Comparison of ENCODE assay signal across 19 cellular contexts in the genomic region with DNA sequence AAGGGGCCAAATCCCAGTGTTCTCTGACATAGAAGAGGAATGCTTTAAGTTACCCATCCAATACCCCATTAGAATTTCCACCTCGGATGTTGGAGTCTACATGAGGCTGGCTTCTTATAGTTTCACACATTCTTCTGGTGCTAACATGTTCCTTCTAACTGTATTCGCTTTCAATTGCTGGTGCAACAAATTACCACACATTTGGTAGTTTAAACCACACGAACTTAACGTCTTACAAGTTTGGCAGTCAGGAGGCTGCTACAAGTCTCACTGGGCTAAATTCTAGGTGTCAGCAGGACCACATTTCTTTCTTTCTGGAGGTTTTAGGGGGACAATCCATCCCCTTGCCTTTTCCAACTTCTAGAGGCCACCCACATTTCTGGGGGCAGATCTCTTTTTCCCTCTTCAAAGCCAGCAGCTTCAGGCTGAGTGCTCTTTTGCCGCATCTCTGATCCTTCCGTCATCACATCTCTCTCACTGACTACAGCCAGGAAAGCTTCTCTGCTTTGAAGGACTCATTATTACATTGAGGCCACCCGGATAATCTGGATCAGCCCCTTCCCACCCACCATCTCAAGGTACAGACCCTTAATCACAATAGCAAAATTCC. TPM values are rescaled to one million over a fixed set of nuclear protein-coding genes. Genes with fewer than 3 reads are reported as not detected.
"Had no signal": no experiment of that assay in that cellular context is flagged by ENCODE, and none has a peak within 500 bp of the region (broad histone marks: within the 10 kb centered on the region; RNA-seq: fewer than 3 reads in every experiment).

No MANE protein-coding gene starts in this region.

- DNase-seq: activated CD4-positive, alpha-beta T cell treated with anti-CD3 and anti-CD28 coated beads, Interleukin-2, amount 50 U/mL, for 1 hour; activated CD8-positive, alpha-beta memory T cell treated with anti-CD3 and anti-CD28 coated beads for 24 hours; activated naive CD8-positive, alpha-beta T cell treated with anti-CD3 and anti-CD28 coated beads for 36 hours; cortex of kidney; effector CD8-positive, alpha-beta T cell; esophagus squamous epithelium; islet precursor cell; mammary epithelial cell; mucosa of descending colon; naive thymus-derived CD4-positive, alpha-beta T cell; small intestine; stimulated activated naive CD8-positive, alpha-beta T cell treated with anti-CD3 and anti-CD28 coated beads, Interleukin-15, Interleukin-2, amounts not matched to agents 100 U/mL and 50 U/mL, for 24 hours; T-helper 9 cell; trophoblast cell had no signal

- H3K36me3 ChIP-seq: esophagus squamous epithelium had no signal

- H3K4me3 ChIP-seq: esophagus squamous epithelium, hepatocyte, mucosa of descending colon had no signal

- ATAC-seq: activated CD4-positive, CD25-positive, alpha-beta regulatory T cell treated with anti-CD3 and anti-CD28 coated beads, Interleukin-2, amount 50 U/mL, for 24 hours; left lobe of liver; mucosa of descending colon; naive thymus-derived CD4-positive, alpha-beta T cell; stimulated activated naive CD8-positive, alpha-beta T cell treated with anti-CD3 and anti-CD28 coated beads, Interleukin-15, Interleukin-2, amounts not matched to agents 100 U/mL and 50 U/mL, for 24 hours had no signal

- H3K9me3 Mint-ChIP-seq: activated naive CD8-positive, alpha-beta T cell treated with anti-CD3 and anti-CD28 coated beads for 36 hours had no signal

- H3K9me3 ChIP-seq: esophagus squamous epithelium, mucosa of descending colon had no signal

- H3K27me3 ChIP-seq: esophagus squamous epithelium, hepatocyte had no signal

- H3K4me2 ChIP-seq: hepatocyte had no signal

- H3K4me3 Mint-ChIP-seq: activated naive CD8-positive, alpha-beta T cell treated with anti-CD3 and anti-CD28 coated beads for 36 hours; naive thymus-derived CD4-positive, alpha-beta T cell had no signal

- H2AFZ ChIP-seq: hepatocyte had no signal

- H3K79me2 ChIP-seq: hepatocyte had no signal

- H3K27ac Mint-ChIP-seq: activated naive CD8-positive, alpha-beta T cell treated with anti-CD3 and anti-CD28 coated beads for 36 hours; naive thymus-derived CD4-positive, alpha-beta T cell had no signal

RNA-seq across cellular contexts. Expression of a gene that starts 5.1 kb away (rescaled TPM):
- total RNA-seq: endothelial cell of umbilical vein, glomerular endothelial cell had no signal
- polyA plus RNA-seq: endothelial cell of umbilical vein had no signal
